In the genomic region with DNA sequence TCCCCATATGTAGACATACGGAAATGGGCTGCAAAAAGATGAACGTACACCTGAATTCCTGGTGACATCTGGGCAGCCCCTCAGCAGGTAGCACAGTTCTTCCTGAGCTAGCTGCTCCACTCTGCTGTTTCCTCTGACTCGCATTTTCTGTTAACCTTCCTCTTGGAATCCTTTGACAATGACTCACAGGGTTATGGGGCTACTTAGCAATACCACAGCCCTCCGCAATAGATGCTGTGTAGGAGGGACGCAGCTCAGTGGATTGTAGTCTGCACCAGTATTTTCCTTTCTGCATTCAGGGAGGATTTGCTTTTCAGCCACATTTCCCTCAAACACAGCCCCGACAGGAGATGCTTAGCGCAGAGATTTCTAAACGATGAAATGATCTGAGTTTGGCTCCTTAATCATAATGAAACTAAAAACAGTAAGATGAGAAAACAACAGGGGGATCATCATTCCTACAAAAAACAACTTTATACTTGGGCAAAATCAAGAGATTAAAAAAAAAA, we compare ENCODE assay signal across 8 cellular contexts. TPM values are rescaled to one million over a fixed set of nuclear protein-coding genes. Genes with fewer than 3 reads are reported as not detected.
DNase-seq lines count a peak whose midpoint lies in the region; ATAC-seq and TF ChIP-seq lines count a peak whose summit lies in the region.

No MANE protein-coding gene starts in this region.

- H2AFZ ChIP-seq in H9 (ENCODE audit: low read length): no peak overlapping the region
- no peak overlapping the region for H2AFZ ChIP-seq in Loucy (ENCODE audit: low read length)

- no peak overlapping the region for H3T11ph ChIP-seq in H9 (ENCODE audit: low read length)

- H3K23me2 ChIP-seq in H9 (ENCODE audit: insufficient read length, low read depth, low read length, poor library complexity, severe bottlenecking): no peaks in the 10 kb centered on the region

- no peak overlapping the region for H4K5ac ChIP-seq in H9 (ENCODE audit: insufficient read length, low read depth, low read length)

- H2AK5ac ChIP-seq in H9 (ENCODE audit: insufficient read length, low read length): no peak overlapping the region

- WGBS in H9 (ENCODE audit: extremely low coverage, insufficient read length, low lambda C conversion rate): no CpG with 5 or more reads among the region's 8 CpGs
- 35 to 37% methylated on average over 5 to 6 of the region's 8 CpGs for WGBS in gastroesophageal sphincter (ENCODE audit: low coverage in 1 of 2), 2 donors
- WGBS in psoas muscle, 3 donors: 25 to 49% (median 29%) methylated on average over 8 of the region's 8 CpGs

- H2BK12ac ChIP-seq in H9 (ENCODE audit: insufficient read length, low read depth, low read length): no peak overlapping the region

- DNase-seq in GM04503 (ENCODE audit: low read depth): peak; percentile 36
- peak; percentile 61 for DNase-seq in H9
- DNase-seq in activated T-cell treated with anti-CD3 and anti-CD28 coated beads, Interleukin-2, amount 50 U/mL, for 1 hour: peak; percentile 51
- no peak for DNase-seq in psoas muscle
- DNase-seq in HUDEP-2 (lab: John Stamatoyannopoulos, UW; ENCODE audit: unreplicated experiment in 76 of 76): no peak
- DNase-seq in NCI-H345 treated with DMSO at 0.1 percent for 48 hours (lab: John Stamatoyannopoulos, UW; ENCODE audit: unreplicated experiment): no peak

- H3K27ac ChIP-seq in H9 (ENCODE audit: insufficient read length, low read depth, low read length) (no peak overlapping the region), gastroesophageal sphincter (peak overlapping the region in 2 of 4 donors; percentile 54 to 58), psoas muscle (peak overlapping the region; percentile 97)

- no peak for TF ChIP-seq EP300 in gastroesophageal sphincter (IDR thresholded peaks at IDR 0.05)

- H3K79me2 ChIP-seq in H9 (ENCODE audit: insufficient read depth, low read length): no peaks in the 10 kb centered on the region
- H3K79me2 ChIP-seq in Loucy (ENCODE audit: insufficient read depth, low read length): peaks cover 98% of the 10 kb centered on the region

- ATAC-seq in gastroesophageal sphincter (peak; percentile 74), psoas muscle (peak; percentile 69 to 75 (median 72))

- H2BK5ac ChIP-seq in H9 (ENCODE audit: insufficient read length, low read length): no peak overlapping the region

- H3K23ac ChIP-seq in H9 (ENCODE audit: insufficient read length, low read depth, low read length): no peak overlapping the region

- no peak for TF ChIP-seq POLR2A in gastroesophageal sphincter (IDR thresholded peaks at IDR 0.05)

- H3K4ac ChIP-seq in H9 (ENCODE audit: low read depth, low read length): no peak overlapping the region

- no peak overlapping the region for H3K14ac ChIP-seq in H9 (ENCODE audit: insufficient read depth, low read length)

- H3K56ac ChIP-seq in H9 (ENCODE audit: insufficient read length, low read depth, low read length): no peak overlapping the region

- TF ChIP-seq CTCF in H9 (conservative IDR thresholded peaks at IDR 0.05) (no peak), Loucy (conservative IDR thresholded peaks at IDR 0.05; ENCODE audit: low read length) (no peak), gastroesophageal sphincter (IDR thresholded peaks at IDR 0.05) (peak in 3 of 4 experiments; percentile 8 to 35 (median 19)), psoas muscle (IDR thresholded peaks at IDR 0.05) (no peak)

- H3K27me3 ChIP-seq in H9 (ENCODE audit: insufficient read depth, low read length) (no peaks in the 10 kb centered on the region), Loucy (ENCODE audit: insufficient read depth, low read length, poor library complexity, severe bottlenecking) (no peaks in the 10 kb centered on the region), gastroesophageal sphincter (no peaks in the 10 kb centered on the region), psoas muscle (ENCODE audit: insufficient read depth in 3 of 3, low read length in 2 of 3) (no peaks in the 10 kb centered on the region)

- H3K9ac ChIP-seq in H9 (ENCODE audit: extremely low read depth, insufficient read length, low read length): no peak overlapping the region
- peak overlapping the region; percentile 53 for H3K9ac ChIP-seq in Loucy (ENCODE audit: low read depth, low read length, poor library complexity, severe bottlenecking)

- no peak overlapping the region for H2BK15ac ChIP-seq in H9 (ENCODE audit: low read depth, low read length)

- H3K4me3 ChIP-seq in Loucy (ENCODE audit: low read length, poor library complexity, severe bottlenecking) (peak overlapping the region; percentile 54), gastroesophageal sphincter (peak overlapping the region; percentile 24 to 29), psoas muscle (peak overlapping the region; percentile 59)

- H3K18ac ChIP-seq in H9 (ENCODE audit: insufficient read length, low read depth, low read length): no peak overlapping the region

- H4K8ac ChIP-seq in H9 (replicated peaks; ENCODE audit: insufficient read length, low read depth, low read length): no peak overlapping the region

- no peaks in the 10 kb centered on the region for H3K36me3 Mint-ChIP-seq in H9 (ENCODE audit: insufficient read depth in 1 of 3, low read depth in 3 of 3)

- no peaks in the 10 kb centered on the region for H4K20me1 ChIP-seq in H9 (ENCODE audit: control insufficient read depth, insufficient read depth, insufficient read length)
- peaks cover 21% of the 10 kb centered on the region for H4K20me1 ChIP-seq in Loucy (ENCODE audit: insufficient read depth, low read length, poor library complexity, severe bottlenecking)

- H3K79me1 ChIP-seq in H9 (ENCODE audit: insufficient read depth, low read depth, low read length, poor library complexity, severe bottlenecking): no peaks in the 10 kb centered on the region

- H3K4me2 ChIP-seq in H9 (ENCODE audit: insufficient read depth, insufficient read length, low read length) (no peak overlapping the region), Loucy (ENCODE audit: low read depth, low read length, poor library complexity, severe bottlenecking) (peak overlapping the region; percentile 84)

- peak overlapping the region in 2 of 3 experiments; percentile 58 to 91; a peak in 4 of 7 replicates for H3K27ac Mint-ChIP-seq in H9

- H3K9me3 ChIP-seq in H9 (ENCODE audit: control insufficient read depth, low read depth, low read length) (no peaks in the 10 kb centered on the region), Loucy (ENCODE audit: insufficient read depth, low read depth, low read length) (no peaks in the 10 kb centered on the region), gastroesophageal sphincter (no peaks in the 10 kb centered on the region), psoas muscle (no peaks in the 10 kb centered on the region)

- no peaks in the 10 kb centered on the region for H3K9me2 ChIP-seq in Loucy (replicated peaks; ENCODE audit: low read depth, low read length)

- H2BK120ac ChIP-seq in H9 (ENCODE audit: low read depth, low read length, poor library complexity, severe bottlenecking): no peak overlapping the region

- H3K9me3 Mint-ChIP-seq in H9: no peaks in the 10 kb centered on the region

- intact Hi-C loops in psoas muscle (cut with DNase I): loop anchor here in 1 of 2 donors (2.0 kb wide), 1 partner anchor 65 kb away; no protein-coding TSS in a partner anchor

- 0 out of 2 replicates have a peak, but pooled peaks cover 3% of the 10 kb centered on the region for H3F3A ChIP-seq in Loucy (ENCODE audit: low read depth)

- H3K36me3 ChIP-seq in Loucy (ENCODE audit: insufficient read depth, low read length): no peaks in the 10 kb centered on the region
- H3K36me3 ChIP-seq in gastroesophageal sphincter: no peaks in the 10 kb centered on the region
- no peaks in the 10 kb centered on the region for H3K36me3 ChIP-seq in psoas muscle (ENCODE audit: insufficient read depth in 1 of 2, low read depth in 1 of 2)

- no peak overlapping the region for H2BK20ac ChIP-seq in H9 (ENCODE audit: low read depth, low read length, poor library complexity, severe bottlenecking)

- H3K4me1 ChIP-seq in H9 (ENCODE audit: insufficient read depth, low read length): peaks cover 4% of the 10 kb centered on the region; the same call in 1 of the 2 replicates
- peaks cover 54% of the 10 kb centered on the region for H3K4me1 ChIP-seq in Loucy (ENCODE audit: insufficient read depth, low read length, poor library complexity, severe bottlenecking)
- H3K4me1 ChIP-seq in gastroesophageal sphincter: peaks cover 5 to 30% (median 7%) of the 10 kb centered on the region in 3 donors
- peaks cover 57% of the 10 kb centered on the region for H3K4me1 ChIP-seq in psoas muscle

- no peak overlapping the region for H4K91ac ChIP-seq in H9 (ENCODE audit: insufficient read length, low read depth, low read length)

- peaks cover 40 to 46% of the 10 kb centered on the region in 2 experiments for H3K4me1 Mint-ChIP-seq in H9

- no peak overlapping the region for H3K4me3 Mint-ChIP-seq in H9

- peaks cover 2% of the 10 kb centered on the region; the same call in 1 of the 2 replicates for H3K27me3 Mint-ChIP-seq in H9 (ENCODE audit: low read depth)

RNA-seq across cellular contexts. Expression of a gene that starts 12.4 kb away (rescaled TPM):
- total RNA-seq in H9 (2021) (2.0 and 2.6 TPM in 2 replicates), gastroesophageal sphincter (10 to 100 TPM in 1 of 4 donors, 1 to 10 TPM in 3; 3.5 to 10.4 (median 3.9) TPM), psoas muscle (10 to 100 TPM in 2 of 4 donors, 1 to 10 TPM in 2; 5.9 to 16.9 (median 10.0) TPM)
- 1 to 10 TPM in 1 of 3 donors, under 1 TPM in 2; 0.12 to 1.2 (median 1.00) TPM for polyA plus RNA-seq in psoas muscle

Comparison
In these comparisons a context has a peak if more than half of its experiments do, and no peak if none do; other contexts are left out.
1. DNase-seq: peak in GM04503 (single experiment), H9 (single experiment) and activated T-cell treated with anti-CD3 and anti-CD28 coated beads, Interleukin-2, amount 50 U/mL, for 1 hour (single experiment); none in psoas muscle (0 of 2), HUDEP-2 (0 of 76) and NCI-H345 treated with DMSO at 0.1 percent for 48 hours (single experiment).
2. CTCF ChIP-seq: peak in gastroesophageal sphincter (3 of 4); none in H9 (single experiment), Loucy (single experiment) and psoas muscle (single experiment).
3. Peak in every context shown above with its lines, with median percentiles within 50 percentile points of each other: H3K4me3 ChIP-seq.